ENCODE assay signal across 8 cellular contexts in the genomic region with DNA sequence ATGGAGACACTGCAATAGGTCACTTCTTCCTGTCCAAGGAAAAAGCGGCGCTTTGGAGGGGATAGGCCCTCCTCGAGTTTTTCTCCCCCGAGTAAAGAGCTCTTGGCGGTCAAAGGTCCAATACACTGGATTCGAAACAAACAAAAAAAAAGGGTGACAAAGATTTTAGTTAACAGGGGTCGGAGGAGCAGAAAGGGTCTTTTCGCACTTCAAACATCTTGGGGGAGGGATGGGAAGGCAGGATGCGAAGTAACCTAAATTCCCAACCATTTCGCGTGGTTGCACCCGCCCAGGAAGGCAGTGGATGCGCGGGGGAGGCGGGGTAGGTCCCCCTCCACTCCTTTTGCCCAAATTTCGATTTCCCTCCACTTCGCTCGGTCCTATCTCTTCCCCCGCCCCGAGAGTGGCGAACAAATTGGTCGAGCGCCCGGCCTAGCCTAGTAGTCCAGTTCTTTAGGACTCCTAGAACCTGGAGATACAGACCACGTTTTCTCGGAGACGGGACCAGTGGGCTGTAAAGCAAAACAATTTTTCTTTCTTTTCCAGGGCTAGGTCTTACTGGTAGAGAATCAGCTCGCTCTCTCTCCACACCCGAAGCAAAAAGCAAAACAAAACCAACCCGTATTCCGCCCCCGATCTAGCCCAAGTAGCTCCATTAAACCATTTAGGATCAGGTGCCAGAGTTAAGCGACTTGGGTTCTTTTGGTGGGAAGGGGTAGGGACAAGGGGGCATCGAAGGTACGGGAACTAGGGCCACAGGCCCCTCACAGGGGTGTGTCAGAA. TPM values are rescaled to one million over a fixed set of nuclear protein-coding genes. Genes with fewer than 3 reads are reported as not detected.
DNase-seq lines count a peak whose midpoint lies in the region; ATAC-seq and TF ChIP-seq lines count a peak whose summit lies in the region.

No MANE protein-coding gene starts in this region.

- peak; percentile 6 for ATAC-seq in activated naive CD8-positive, alpha-beta T cell treated with anti-CD3 and anti-CD28 coated beads, Interleukin-2, amount 10 ng/mL, durations not matched to agents 7 days and 5 days (ENCODE audit: low read depth)
- ATAC-seq in heart left ventricle (peak in 3 of 4 donors; percentile 8 to 16 (median 13)), HG02642 (IDR thresholded peaks at IDR 0.05; ENCODE audit: poor library complexity, unreplicated experiment) (no peak)

- 1 to 33% (median 15%) methylated on average over 34 to 35 of the region's 35 CpGs for WGBS in heart left ventricle, 4 donors
- 24 to 44% (median 40%) methylated on average over 35 of the region's 35 CpGs for WGBS in ovary, 3 donors

- intact Hi-C loops in heart left ventricle (cut with DNase I) = loop anchor here in 7 of 10 donors (5.0 to 10.0 kb wide), 5 partner anchors 53 to 125 kb away; no protein-coding TSS in a partner anchor
- intact Hi-C loops in ovary (cut with DNase I) = no loop called here

- H3K36me3 Mint-ChIP-seq in activated naive CD8-positive, alpha-beta T cell treated with anti-CD3 and anti-CD28 coated beads, Interleukin-2, amount 10 ng/mL, durations not matched to agents 7 days and 5 days = peaks cover 8% of the 10 kb centered on the region

- peak overlapping the region; percentile 94 for H3K4me3 Mint-ChIP-seq in activated naive CD8-positive, alpha-beta T cell treated with anti-CD3 and anti-CD28 coated beads, Interleukin-2, amount 10 ng/mL, durations not matched to agents 7 days and 5 days

- H3K27me3 ChIP-seq in heart left ventricle (no peaks in the 10 kb centered on the region), ovary (no peaks in the 10 kb centered on the region)

- peak; percentile 66 for DNase-seq in activated effector memory CD4-positive, alpha-beta T cell treated with anti-CD3 and anti-CD28 coated beads, Interleukin-2, amount 50 U/mL, for 16 hours
- DNase-seq in activated effector memory CD4-positive, alpha-beta T cell treated with Interleukin-2 at 50 U/mL for 16 hours = no peak
- DNase-seq in NCI-H446 treated with DMSO at 0.1 percent for 48 hours (lab: John Stamatoyannopoulos, UW) (peak; percentile 57), heart left ventricle (peak; percentile 32 to 73 (median 40)), ovary (peak; percentile 69 to 83 (median 79)), NCI-H1436 (lab: John Stamatoyannopoulos, UW) (no peak)
- DNase-seq in activated naive CD8-positive, alpha-beta T cell treated with anti-CD3 and anti-CD28 coated beads, Interleukin-2, amount 10 ng/mL, durations not matched to agents 7 days and 5 days = peak; percentile 42

- POLR2A ChIA-PET in activated naive CD8-positive, alpha-beta T cell treated with anti-CD3 and anti-CD28 coated beads, Interleukin-2, amount 10 ng/mL, durations not matched to agents 7 days and 5 days (lab: Charles Lee) = interaction anchor here (0.6 to 1.1 kb wide), 5 partner anchors 9 to 399 kb away, joined by 3 read pairs; no protein-coding TSS in a partner anchor

- peaks cover 12% of the 10 kb centered on the region for H3K4me1 Mint-ChIP-seq in activated naive CD8-positive, alpha-beta T cell treated with anti-CD3 and anti-CD28 coated beads, Interleukin-2, amount 10 ng/mL, durations not matched to agents 7 days and 5 days

- H3K4me1 ChIP-seq in heart left ventricle (peaks cover 0 to 16% (median 5%) of the 10 kb centered on the region in 12 donors), ovary (ENCODE audit: insufficient read depth) (no peaks in the 10 kb centered on the region)

- TF ChIP-seq POLR2A in heart left ventricle (IDR thresholded peaks at IDR 0.05) (no peak), ovary (IDR thresholded peaks at IDR 0.05) (no peak)

- peak overlapping the region; percentile 97 for H3K27ac Mint-ChIP-seq in activated naive CD8-positive, alpha-beta T cell treated with anti-CD3 and anti-CD28 coated beads, Interleukin-2, amount 10 ng/mL, durations not matched to agents 7 days and 5 days

- H3K27ac ChIP-seq in heart left ventricle = peak overlapping the region; percentile 83 to 100 (median 91)
- peak overlapping the region; percentile 90 to 96 for H3K27ac ChIP-seq in ovary

- H3K36me3 ChIP-seq in heart left ventricle (no peaks in the 10 kb centered on the region), ovary (no peaks in the 10 kb centered on the region)

- H3K9me3 ChIP-seq in heart left ventricle (no peaks in the 10 kb centered on the region), ovary (no peaks in the 10 kb centered on the region)

- TF ChIP-seq EP300 in ovary (IDR thresholded peaks at IDR 0.05) = no peak

- peak overlapping the region; percentile 42 to 97 (median 76) for H3K4me3 ChIP-seq in heart left ventricle
- H3K4me3 ChIP-seq in ovary = peak overlapping the region; percentile 55

- TF ChIP-seq CTCF in heart left ventricle (IDR thresholded peaks at IDR 0.05) (no peak), ovary (IDR thresholded peaks at IDR 0.05) (no peak)

- H3K27me3 Mint-ChIP-seq in activated naive CD8-positive, alpha-beta T cell treated with anti-CD3 and anti-CD28 coated beads, Interleukin-2, amount 10 ng/mL, durations not matched to agents 7 days and 5 days = no peaks in the 10 kb centered on the region

- H3K9me3 Mint-ChIP-seq in activated naive CD8-positive, alpha-beta T cell treated with anti-CD3 and anti-CD28 coated beads, Interleukin-2, amount 10 ng/mL, durations not matched to agents 7 days and 5 days = no peaks in the 10 kb centered on the region

RNA-seq across cellular contexts. Expression of a gene that starts 2.0 kb away (rescaled TPM):
- 100 to 1,000 TPM in 1 of 2 experiments, 10 to 100 TPM in 1; 92.3 to 103 TPM for total RNA-seq in activated naive CD8-positive, alpha-beta T cell treated with anti-CD3 and anti-CD28 coated beads, Interleukin-2, amount 10 ng/mL, durations not matched to agents 7 days and 5 days
- total RNA-seq in heart left ventricle (10 to 100 TPM; 19.8 to 42.0 (median 27.0) TPM), ovary (100 to 1,000 TPM in 1 of 7 donors, 10 to 100 TPM in 6; 64.2 to 135 (median 87.0) TPM)
- polyA plus RNA-seq in heart left ventricle (10 to 100 TPM; 10.4 to 20.8 TPM), ovary (10 to 100 TPM; 35.1 to 36.4 TPM)

Comparison
In these comparisons a context has a peak if more than half of its experiments do, and no peak if none do; other contexts are left out.
1. DNase-seq: peak in activated effector memory CD4-positive, alpha-beta T cell treated with anti-CD3 and anti-CD28 coated beads, Interleukin-2, amount 50 U/mL, for 16 hours (single experiment), NCI-H446 treated with DMSO at 0.1 percent for 48 hours (single experiment), activated naive CD8-positive, alpha-beta T cell treated with anti-CD3 and anti-CD28 coated beads, Interleukin-2, amount 10 ng/mL, durations not matched to agents 7 days and 5 days (single experiment), heart left ventricle (5 of 5) and ovary (5 of 5); none in activated effector memory CD4-positive, alpha-beta T cell treated with Interleukin-2 at 50 U/mL for 16 hours (single experiment) and NCI-H1436 (single experiment).
2. intact Hi-C loops: an anchor here in heart left ventricle (5.0 to 10.0 kb wide); none called in ovary.